1 cellular context compared by ENCODE assay signal in the genomic region with DNA sequence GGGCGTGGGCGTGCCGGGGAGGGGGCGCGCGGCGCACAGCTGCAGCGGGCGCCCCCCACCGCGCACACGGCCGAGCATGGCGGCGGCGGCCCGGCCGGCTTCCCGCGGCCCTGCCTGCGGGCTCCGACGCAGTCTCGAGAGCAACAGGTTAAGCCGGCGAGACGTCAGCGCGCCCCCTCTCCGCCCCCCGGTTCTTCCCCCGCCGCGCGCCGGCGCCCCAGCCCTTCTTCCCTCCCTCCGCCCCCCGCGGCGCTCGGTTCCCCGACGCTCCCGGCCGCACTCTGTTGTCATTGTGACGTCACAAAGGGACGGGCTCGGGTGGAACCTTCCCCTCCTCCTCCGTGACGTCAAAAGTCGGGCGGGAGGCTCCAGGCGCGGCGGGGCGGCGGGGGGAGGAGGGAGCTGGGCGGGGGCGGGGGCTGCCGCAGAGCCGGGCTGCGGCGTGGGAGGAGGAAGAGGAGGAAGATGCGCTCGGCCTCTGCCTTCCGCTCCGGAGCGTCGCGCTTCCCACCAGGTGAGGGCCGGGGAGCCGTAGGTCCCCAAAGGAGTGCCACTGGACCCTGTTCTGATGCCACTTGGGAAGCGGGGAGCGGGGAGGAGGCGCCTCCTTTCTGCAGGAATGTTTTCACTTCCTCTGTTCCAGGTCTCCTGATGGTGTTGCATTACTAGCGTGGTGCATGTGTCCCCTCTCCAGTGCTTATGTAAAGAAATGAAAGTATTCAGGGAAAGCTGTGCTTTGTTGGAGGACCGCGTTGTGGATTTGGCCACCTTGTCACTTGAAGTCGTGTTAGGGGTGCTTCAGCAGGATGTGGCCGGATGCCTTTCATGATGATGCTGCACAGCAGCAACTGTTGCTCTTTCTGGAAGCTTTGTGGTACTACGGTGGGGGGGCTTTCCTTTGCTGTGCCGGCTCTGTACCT.
TF ChIP-seq lines count a peak whose summit lies in the region.

No MANE protein-coding gene starts in this region.

TF ChIP-seq in HepG2, 621 proteins besides CTCF, POLR2A, EP300 and RAD21 (continued from another document and continues in another):
- TF ChIP-seq GATAD2A (CRISPR knock-in tag; IDR thresholded peaks at IDR 0.05) (peak; percentile 50), ZNF644 (CRISPR knock-in tag; IDR thresholded peaks at IDR 0.05; ENCODE audit: low read depth) (no peak), ERF (CRISPR knock-in tag; IDR thresholded peaks at IDR 0.05) (no peak), REXO4 (CRISPR knock-in tag; IDR thresholded peaks at IDR 0.05; ENCODE audit: borderline replicate concordance) (no peak), ZNF274 (CRISPR knock-in tag; IDR thresholded peaks at IDR 0.05) (no peak), ZNF891 (CRISPR knock-in tag; IDR thresholded peaks at IDR 0.05) (peak; percentile 39; the same call in 1 of the 2 replicates), MZF1 (CRISPR knock-in tag; IDR thresholded peaks at IDR 0.05; ENCODE audit: borderline replicate concordance) (no peak), ZNF382 (CRISPR knock-in tag; IDR thresholded peaks at IDR 0.05; ENCODE audit: borderline replicate concordance) (no peak), ZNF772 (CRISPR knock-in tag; IDR thresholded peaks at IDR 0.05) (peak; percentile 62; the same call in 1 of the 2 replicates), KAT8 (CRISPR knock-in tag; IDR thresholded peaks at IDR 0.05) (peak; percentile 66), SALL1 (CRISPR knock-in tag; IDR thresholded peaks at IDR 0.05) (peak; percentile 62), TP53 (CRISPR knock-in tag; conservative IDR thresholded peaks at IDR 0.05) (no peak), ZNF468 (CRISPR knock-in tag; IDR thresholded peaks at IDR 0.05) (no peak), ZNF501 (CRISPR knock-in tag; IDR thresholded peaks at IDR 0.05) (peak; percentile 62), GZF1 (CRISPR knock-in tag; IDR thresholded peaks at IDR 0.05) (peak; percentile 46; the same call in 1 of the 2 replicates), KLF6 (CRISPR knock-in tag; IDR thresholded peaks at IDR 0.05) (no peak), ZNF83 (CRISPR knock-in tag; IDR thresholded peaks at IDR 0.05; ENCODE audit: borderline replicate concordance) (no peak), RBM39 (IDR thresholded peaks at IDR 0.05; ENCODE audit: low read depth, low read length, poor library complexity, severe bottlenecking) (no peak), HDAC1 (CRISPR knock-in tag; IDR thresholded peaks at IDR 0.05) (peak; percentile 73), SMARCE1 (IDR thresholded peaks at IDR 0.05; ENCODE audit: borderline replicate concordance) (no peak), PITX1 (CRISPR knock-in tag; IDR thresholded peaks at IDR 0.05) (no peak), PLRG1 (conservative IDR thresholded peaks at IDR 0.05) (no peak), CBFB (CRISPR knock-in tag; IDR thresholded peaks at IDR 0.05) (peak; percentile 19), NFIB (CRISPR knock-in tag; IDR thresholded peaks at IDR 0.05; ENCODE audit: borderline replicate concordance) (no peak), SMC3 (IDR thresholded peaks at IDR 0.05; ENCODE audit: low read length) (peak; percentile 18; the same call in 1 of the 2 replicates), ZNF230 (CRISPR knock-in tag; IDR thresholded peaks at IDR 0.05) (no peak), HES4 (CRISPR knock-in tag; IDR thresholded peaks at IDR 0.05; ENCODE audit: borderline replicate concordance) (no peak), ZNF556 (CRISPR knock-in tag; IDR thresholded peaks at IDR 0.05; ENCODE audit: borderline replicate concordance) (no peak), SIN3A (IDR thresholded peaks at IDR 0.05; ENCODE audit: borderline replicate concordance, low read depth, low read length) (no peak), ZNF850 (CRISPR knock-in tag; conservative IDR thresholded peaks at IDR 0.05) (no peak), NFKBIZ (CRISPR knock-in tag; IDR thresholded peaks at IDR 0.05) (no peak), MEIS1 (CRISPR knock-in tag; IDR thresholded peaks at IDR 0.05; ENCODE audit: borderline replicate concordance) (no peak), ZSCAN12 (CRISPR knock-in tag; IDR thresholded peaks at IDR 0.05) (no peak), WIZ (CRISPR knock-in tag; IDR thresholded peaks at IDR 0.05) (no peak), HOXA9 (CRISPR knock-in tag; IDR thresholded peaks at IDR 0.05; ENCODE audit: borderline replicate concordance) (0 out of 2 replicates have a peak, but pooled peaks have one; percentile 22), FOXJ3 (CRISPR knock-in tag; IDR thresholded peaks at IDR 0.05; ENCODE audit: borderline replicate concordance) (no peak), IKZF1 (IDR thresholded peaks at IDR 0.05) (no peak), ATAD3A (CRISPR knock-in tag; IDR thresholded peaks at IDR 0.05) (no peak), HHEX (CRISPR knock-in tag; IDR thresholded peaks at IDR 0.05) (no peak), GATA4 (IDR thresholded peaks at IDR 0.05; ENCODE audit: borderline replicate concordance, low read depth) (no peak), HCFC1 (IDR thresholded peaks at IDR 0.05; ENCODE audit: low read depth, low read length) (no peak), ZNF678 (CRISPR knock-in tag; IDR thresholded peaks at IDR 0.05) (no peak)
- TF ChIP-seq, protein P1, sequence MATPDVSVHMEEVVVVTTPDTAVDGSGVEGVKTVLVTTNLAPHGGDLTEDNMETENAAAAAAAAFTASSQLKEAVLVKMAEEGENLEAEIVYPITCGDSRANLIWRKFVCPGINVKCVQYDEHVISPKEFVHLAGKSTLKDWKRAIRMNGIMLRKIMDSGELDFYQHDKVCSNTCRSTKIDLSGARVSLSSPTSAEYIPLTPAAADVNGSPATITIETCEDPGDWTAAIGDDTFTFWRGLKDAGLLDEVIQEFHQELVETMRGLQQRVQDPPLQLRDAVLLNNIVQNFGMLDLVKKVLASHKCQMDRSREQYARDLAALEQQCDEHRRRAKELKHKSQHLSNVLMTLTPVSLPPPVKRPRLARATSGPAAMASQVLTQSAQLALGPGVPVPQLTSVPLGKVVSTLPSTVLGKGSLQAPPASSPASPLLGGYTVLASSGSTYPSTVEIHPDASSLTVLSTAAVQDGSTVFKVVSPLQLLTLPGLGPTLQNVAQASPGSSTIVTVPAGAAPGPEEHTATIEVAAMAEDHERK (CRISPR knock-in tag; IDR thresholded peaks at IDR 0.05; ENCODE audit: low read depth): no peak
- TF ChIP-seq, protein P2, sequence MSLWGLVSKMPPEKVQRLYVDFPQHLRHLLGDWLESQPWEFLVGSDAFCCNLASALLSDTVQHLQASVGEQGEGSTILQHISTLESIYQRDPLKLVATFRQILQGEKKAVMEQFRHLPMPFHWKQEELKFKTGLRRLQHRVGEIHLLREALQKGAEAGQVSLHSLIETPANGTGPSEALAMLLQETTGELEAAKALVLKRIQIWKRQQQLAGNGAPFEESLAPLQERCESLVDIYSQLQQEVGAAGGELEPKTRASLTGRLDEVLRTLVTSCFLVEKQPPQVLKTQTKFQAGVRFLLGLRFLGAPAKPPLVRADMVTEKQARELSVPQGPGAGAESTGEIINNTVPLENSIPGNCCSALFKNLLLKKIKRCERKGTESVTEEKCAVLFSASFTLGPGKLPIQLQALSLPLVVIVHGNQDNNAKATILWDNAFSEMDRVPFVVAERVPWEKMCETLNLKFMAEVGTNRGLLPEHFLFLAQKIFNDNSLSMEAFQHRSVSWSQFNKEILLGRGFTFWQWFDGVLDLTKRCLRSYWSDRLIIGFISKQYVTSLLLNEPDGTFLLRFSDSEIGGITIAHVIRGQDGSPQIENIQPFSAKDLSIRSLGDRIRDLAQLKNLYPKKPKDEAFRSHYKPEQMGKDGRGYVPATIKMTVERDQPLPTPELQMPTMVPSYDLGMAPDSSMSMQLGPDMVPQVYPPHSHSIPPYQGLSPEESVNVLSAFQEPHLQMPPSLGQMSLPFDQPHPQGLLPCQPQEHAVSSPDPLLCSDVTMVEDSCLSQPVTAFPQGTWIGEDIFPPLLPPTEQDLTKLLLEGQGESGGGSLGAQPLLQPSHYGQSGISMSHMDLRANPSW (CRISPR knock-in tag; IDR thresholded peaks at IDR 0.05; ENCODE audit: borderline replicate concordance): no peak
- TF ChIP-seq, protein P3, sequence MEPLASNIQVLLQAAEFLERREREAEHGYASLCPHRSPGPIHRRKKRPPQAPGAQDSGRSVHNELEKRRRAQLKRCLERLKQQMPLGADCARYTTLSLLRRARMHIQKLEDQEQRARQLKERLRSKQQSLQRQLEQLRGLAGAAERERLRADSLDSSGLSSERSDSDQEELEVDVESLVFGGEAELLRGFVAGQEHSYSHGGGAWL (CRISPR knock-in tag; IDR thresholded peaks at IDR 0.05): no peak
- TF ChIP-seq, protein P4, sequence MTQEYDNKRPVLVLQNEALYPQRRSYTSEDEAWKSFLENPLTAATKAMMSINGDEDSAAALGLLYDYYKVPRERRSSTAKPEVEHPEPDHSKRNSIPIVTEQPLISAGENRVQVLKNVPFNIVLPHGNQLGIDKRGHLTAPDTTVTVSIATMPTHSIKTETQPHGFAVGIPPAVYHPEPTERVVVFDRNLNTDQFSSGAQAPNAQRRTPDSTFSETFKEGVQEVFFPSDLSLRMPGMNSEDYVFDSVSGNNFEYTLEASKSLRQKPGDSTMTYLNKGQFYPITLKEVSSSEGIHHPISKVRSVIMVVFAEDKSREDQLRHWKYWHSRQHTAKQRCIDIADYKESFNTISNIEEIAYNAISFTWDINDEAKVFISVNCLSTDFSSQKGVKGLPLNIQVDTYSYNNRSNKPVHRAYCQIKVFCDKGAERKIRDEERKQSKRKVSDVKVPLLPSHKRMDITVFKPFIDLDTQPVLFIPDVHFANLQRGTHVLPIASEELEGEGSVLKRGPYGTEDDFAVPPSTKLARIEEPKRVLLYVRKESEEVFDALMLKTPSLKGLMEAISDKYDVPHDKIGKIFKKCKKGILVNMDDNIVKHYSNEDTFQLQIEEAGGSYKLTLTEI (CRISPR knock-in tag; conservative IDR thresholded peaks at IDR 0.05): no peak
- TF ChIP-seq, protein P5, sequence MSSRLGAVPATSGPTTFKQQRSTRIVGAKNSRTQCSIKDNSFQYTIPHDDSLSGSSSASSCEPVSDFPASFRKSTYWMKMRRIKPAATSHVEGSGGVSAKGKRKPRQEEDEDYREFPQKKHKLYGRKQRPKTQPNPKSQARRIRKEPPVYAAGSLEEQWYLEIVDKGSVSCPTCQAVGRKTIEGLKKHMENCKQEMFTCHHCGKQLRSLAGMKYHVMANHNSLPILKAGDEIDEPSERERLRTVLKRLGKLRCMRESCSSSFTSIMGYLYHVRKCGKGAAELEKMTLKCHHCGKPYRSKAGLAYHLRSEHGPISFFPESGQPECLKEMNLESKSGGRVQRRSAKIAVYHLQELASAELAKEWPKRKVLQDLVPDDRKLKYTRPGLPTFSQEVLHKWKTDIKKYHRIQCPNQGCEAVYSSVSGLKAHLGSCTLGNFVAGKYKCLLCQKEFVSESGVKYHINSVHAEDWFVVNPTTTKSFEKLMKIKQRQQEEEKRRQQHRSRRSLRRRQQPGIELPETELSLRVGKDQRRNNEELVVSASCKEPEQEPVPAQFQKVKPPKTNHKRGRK (CRISPR knock-in tag; IDR thresholded peaks at IDR 0.05): no peak
- TF ChIP-seq, protein P6, sequence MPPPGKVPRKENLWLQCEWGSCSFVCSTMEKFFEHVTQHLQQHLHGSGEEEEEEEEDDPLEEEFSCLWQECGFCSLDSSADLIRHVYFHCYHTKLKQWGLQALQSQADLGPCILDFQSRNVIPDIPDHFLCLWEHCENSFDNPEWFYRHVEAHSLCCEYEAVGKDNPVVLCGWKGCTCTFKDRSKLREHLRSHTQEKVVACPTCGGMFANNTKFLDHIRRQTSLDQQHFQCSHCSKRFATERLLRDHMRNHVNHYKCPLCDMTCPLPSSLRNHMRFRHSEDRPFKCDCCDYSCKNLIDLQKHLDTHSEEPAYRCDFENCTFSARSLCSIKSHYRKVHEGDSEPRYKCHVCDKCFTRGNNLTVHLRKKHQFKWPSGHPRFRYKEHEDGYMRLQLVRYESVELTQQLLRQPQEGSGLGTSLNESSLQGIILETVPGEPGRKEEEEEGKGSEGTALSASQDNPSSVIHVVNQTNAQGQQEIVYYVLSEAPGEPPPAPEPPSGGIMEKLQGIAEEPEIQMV (CRISPR knock-in tag; IDR thresholded peaks at IDR 0.05; ENCODE audit: low read depth): no peak
- TF ChIP-seq, protein P7, sequence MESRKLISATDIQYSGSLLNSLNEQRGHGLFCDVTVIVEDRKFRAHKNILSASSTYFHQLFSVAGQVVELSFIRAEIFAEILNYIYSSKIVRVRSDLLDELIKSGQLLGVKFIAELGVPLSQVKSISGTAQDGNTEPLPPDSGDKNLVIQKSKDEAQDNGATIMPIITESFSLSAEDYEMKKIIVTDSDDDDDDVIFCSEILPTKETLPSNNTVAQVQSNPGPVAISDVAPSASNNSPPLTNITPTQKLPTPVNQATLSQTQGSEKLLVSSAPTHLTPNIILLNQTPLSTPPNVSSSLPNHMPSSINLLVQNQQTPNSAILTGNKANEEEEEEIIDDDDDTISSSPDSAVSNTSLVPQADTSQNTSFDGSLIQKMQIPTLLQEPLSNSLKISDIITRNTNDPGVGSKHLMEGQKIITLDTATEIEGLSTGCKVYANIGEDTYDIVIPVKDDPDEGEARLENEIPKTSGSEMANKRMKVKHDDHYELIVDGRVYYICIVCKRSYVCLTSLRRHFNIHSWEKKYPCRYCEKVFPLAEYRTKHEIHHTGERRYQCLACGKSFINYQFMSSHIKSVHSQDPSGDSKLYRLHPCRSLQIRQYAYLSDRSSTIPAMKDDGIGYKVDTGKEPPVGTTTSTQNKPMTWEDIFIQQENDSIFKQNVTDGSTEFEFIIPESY (CRISPR knock-in tag; IDR thresholded peaks at IDR 0.05): no peak
- TF ChIP-seq, protein P8, sequence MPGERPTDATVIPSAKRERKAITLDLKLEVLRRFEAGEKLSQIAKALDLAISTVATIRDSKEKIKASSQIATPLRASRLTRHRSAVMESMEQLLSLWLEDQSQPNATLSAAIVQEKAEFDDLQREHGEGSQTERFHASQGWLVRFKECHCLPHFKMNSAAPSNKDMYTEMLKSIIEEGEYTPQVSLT (CRISPR knock-in tag; IDR thresholded peaks at IDR 0.05; ENCODE audit: borderline replicate concordance, low read depth): no peak
- TF ChIP-seq, protein P9, sequence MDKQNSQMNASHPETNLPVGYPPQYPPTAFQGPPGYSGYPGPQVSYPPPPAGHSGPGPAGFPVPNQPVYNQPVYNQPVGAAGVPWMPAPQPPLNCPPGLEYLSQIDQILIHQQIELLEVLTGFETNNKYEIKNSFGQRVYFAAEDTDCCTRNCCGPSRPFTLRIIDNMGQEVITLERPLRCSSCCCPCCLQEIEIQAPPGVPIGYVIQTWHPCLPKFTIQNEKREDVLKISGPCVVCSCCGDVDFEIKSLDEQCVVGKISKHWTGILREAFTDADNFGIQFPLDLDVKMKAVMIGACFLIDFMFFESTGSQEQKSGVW (CRISPR knock-in tag; IDR thresholded peaks at IDR 0.05; ENCODE audit: borderline replicate concordance): no peak
- TF ChIP-seq, protein P10, sequence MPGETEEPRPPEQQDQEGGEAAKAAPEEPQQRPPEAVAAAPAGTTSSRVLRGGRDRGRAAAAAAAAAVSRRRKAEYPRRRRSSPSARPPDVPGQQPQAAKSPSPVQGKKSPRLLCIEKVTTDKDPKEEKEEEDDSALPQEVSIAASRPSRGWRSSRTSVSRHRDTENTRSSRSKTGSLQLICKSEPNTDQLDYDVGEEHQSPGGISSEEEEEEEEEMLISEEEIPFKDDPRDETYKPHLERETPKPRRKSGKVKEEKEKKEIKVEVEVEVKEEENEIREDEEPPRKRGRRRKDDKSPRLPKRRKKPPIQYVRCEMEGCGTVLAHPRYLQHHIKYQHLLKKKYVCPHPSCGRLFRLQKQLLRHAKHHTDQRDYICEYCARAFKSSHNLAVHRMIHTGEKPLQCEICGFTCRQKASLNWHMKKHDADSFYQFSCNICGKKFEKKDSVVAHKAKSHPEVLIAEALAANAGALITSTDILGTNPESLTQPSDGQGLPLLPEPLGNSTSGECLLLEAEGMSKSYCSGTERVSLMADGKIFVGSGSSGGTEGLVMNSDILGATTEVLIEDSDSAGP (CRISPR knock-in tag; IDR thresholded peaks at IDR 0.05; ENCODE audit: borderline replicate concordance): peak; percentile 11; the same call in 1 of the 2 replicates
